2 cellular contexts compared by ENCODE assay signal in the genomic region with DNA sequence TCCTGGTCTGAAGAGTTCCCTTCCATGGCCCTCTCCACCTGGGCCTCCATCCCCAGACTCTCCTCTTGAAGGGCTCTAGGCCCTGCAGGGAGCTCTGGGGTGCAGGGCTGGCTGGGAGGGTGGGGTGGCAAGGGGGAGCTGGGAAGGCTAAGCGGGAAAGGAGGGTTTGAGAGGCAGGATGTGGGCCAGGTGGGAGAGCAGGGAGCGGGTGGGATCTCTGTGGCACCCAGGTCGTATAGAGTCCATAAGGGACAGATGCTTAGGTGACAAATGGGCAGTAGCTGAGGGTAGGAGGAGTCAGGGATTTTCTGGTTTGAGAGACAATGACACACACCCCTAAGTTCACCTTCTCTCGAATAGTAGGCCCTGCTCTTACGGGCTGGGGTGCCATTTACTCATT.
TF ChIP-seq lines count a peak whose summit lies in the region.

No MANE protein-coding gene starts in this region.

TF ChIP-seq in SK-N-SH, 30 proteins besides CTCF, POLR2A, EP300 and RAD21:
- TF ChIP-seq RXRA (IDR thresholded peaks at IDR 0.05; ENCODE audit: borderline replicate concordance, low read depth) (no peak), PBX3 (IDR thresholded peaks at IDR 0.05) (no peak), GATA2 (CRISPR knock-in tag; IDR thresholded peaks at IDR 0.05) (no peak), MEF2A (IDR thresholded peaks at IDR 0.05; ENCODE audit: borderline replicate concordance, low read depth) (no peak), FOSL2 (IDR thresholded peaks at IDR 0.05; ENCODE audit: borderline replicate concordance, low read depth) (no peak), POLR2AphosphoS5 (IDR thresholded peaks at IDR 0.05; ENCODE audit: low read depth, low read length) (no peak), NFIC (IDR thresholded peaks at IDR 0.05; ENCODE audit: borderline replicate concordance) (no peak), ELF1 (IDR thresholded peaks at IDR 0.05) (no peak), EZH2phosphoT487 (IDR thresholded peaks at IDR 0.05; ENCODE audit: borderline replicate concordance, low read depth) (no peak)
- TF ChIP-seq, protein P1, sequence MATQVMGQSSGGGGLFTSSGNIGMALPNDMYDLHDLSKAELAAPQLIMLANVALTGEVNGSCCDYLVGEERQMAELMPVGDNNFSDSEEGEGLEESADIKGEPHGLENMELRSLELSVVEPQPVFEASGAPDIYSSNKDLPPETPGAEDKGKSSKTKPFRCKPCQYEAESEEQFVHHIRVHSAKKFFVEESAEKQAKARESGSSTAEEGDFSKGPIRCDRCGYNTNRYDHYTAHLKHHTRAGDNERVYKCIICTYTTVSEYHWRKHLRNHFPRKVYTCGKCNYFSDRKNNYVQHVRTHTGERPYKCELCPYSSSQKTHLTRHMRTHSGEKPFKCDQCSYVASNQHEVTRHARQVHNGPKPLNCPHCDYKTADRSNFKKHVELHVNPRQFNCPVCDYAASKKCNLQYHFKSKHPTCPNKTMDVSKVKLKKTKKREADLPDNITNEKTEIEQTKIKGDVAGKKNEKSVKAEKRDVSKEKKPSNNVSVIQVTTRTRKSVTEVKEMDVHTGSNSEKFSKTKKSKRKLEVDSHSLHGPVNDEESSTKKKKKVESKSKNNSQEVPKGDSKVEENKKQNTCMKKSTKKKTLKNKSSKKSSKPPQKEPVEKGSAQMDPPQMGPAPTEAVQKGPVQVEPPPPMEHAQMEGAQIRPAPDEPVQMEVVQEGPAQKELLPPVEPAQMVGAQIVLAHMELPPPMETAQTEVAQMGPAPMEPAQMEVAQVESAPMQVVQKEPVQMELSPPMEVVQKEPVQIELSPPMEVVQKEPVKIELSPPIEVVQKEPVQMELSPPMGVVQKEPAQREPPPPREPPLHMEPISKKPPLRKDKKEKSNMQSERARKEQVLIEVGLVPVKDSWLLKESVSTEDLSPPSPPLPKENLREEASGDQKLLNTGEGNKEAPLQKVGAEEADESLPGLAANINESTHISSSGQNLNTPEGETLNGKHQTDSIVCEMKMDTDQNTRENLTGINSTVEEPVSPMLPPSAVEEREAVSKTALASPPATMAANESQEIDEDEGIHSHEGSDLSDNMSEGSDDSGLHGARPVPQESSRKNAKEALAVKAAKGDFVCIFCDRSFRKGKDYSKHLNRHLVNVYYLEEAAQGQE (IDR thresholded peaks at IDR 0.05; ENCODE audit: low read depth, low read length) = no peak

TF ChIP-seq in SK-N-SH treated with all-trans-retinoic acid at 6 μM for 48 hours, 23 proteins besides CTCF, POLR2A, EP300 and RAD21:
- TF ChIP-seq SNAI2 (CRISPR knock-in tag; IDR thresholded peaks at IDR 0.05) (no peak), CSDC2 (CRISPR knock-in tag; IDR thresholded peaks at IDR 0.05) (no peak), OSR1 (CRISPR knock-in tag; IDR thresholded peaks at IDR 0.05) (no peak), ESRRG (CRISPR knock-in tag; IDR thresholded peaks at IDR 0.05) (no peak), ZFP3 (CRISPR knock-in tag; IDR thresholded peaks at IDR 0.05) (no peak), ZFP30 (CRISPR knock-in tag; IDR thresholded peaks at IDR 0.05) (no peak), ARNTL (CRISPR knock-in tag; IDR thresholded peaks at IDR 0.05; ENCODE audit: borderline replicate concordance, low read depth) (no peak)
- TF ChIP-seq, protein P2, sequence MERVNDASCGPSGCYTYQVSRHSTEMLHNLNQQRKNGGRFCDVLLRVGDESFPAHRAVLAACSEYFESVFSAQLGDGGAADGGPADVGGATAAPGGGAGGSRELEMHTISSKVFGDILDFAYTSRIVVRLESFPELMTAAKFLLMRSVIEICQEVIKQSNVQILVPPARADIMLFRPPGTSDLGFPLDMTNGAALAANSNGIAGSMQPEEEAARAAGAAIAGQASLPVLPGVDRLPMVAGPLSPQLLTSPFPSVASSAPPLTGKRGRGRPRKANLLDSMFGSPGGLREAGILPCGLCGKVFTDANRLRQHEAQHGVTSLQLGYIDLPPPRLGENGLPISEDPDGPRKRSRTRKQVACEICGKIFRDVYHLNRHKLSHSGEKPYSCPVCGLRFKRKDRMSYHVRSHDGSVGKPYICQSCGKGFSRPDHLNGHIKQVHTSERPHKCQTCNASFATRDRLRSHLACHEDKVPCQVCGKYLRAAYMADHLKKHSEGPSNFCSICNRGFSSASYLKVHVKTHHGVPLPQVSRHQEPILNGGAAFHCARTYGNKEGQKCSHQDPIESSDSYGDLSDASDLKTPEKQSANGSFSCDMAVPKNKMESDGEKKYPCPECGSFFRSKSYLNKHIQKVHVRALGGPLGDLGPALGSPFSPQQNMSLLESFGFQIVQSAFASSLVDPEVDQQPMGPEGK (CRISPR knock-in tag; IDR thresholded peaks at IDR 0.05; ENCODE audit: borderline replicate concordance) = no peak
